ENCODE assay signal across 8 cellular contexts in genomic region chr3:98329392-98330124, GRCh38. TPM values are rescaled to one million over a fixed set of nuclear protein-coding genes. Genes with fewer than 3 reads are reported as not detected.
DNase-seq lines count a peak whose midpoint lies in the region; ATAC-seq and TF ChIP-seq lines count a peak whose summit lies in the region.

No MANE protein-coding gene starts in this region.

- H3K9me3 ChIP-seq in RWPE2 (ENCODE audit: severe bottlenecking): no peaks in the 10 kb centered on the region
- no peaks in the 10 kb centered on the region for H3K9me3 ChIP-seq in sigmoid colon

- intact Hi-C loops in left ventricle myocardium superior (cut with micrococcal nuclease) (loop anchor here (2.0 kb wide), 1 partner anchor 289 kb away; no protein-coding TSS in a partner anchor), sigmoid colon (cut with DNase I) (loop anchor here (2.0 kb wide), 1 partner anchor 289 kb away; no protein-coding TSS in a partner anchor)

- H3K27ac ChIP-seq in RWPE2 (ENCODE audit: poor library complexity, severe bottlenecking) (no peak overlapping the region), sigmoid colon (no peak overlapping the region)

- ATAC-seq in GM21390 (IDR thresholded peaks at IDR 0.05; ENCODE audit: unreplicated experiment) (peak; percentile 55), RWPE2 (ENCODE audit: low read depth) (peak; percentile 78), left ventricle myocardium superior (no peak)
- no peak for ATAC-seq in activated naive CD8-positive, alpha-beta T cell treated with anti-CD3 and anti-CD28 coated beads, Interleukin-2, amount 50 U/mL, for 24 hours

- peak; percentile 84 for TF ChIP-seq CTCF in RWPE2 (IDR thresholded peaks at IDR 0.05; ENCODE audit: poor library complexity, severe bottlenecking)
- peak; percentile 18 to 49 (median 34) for TF ChIP-seq CTCF in sigmoid colon (IDR thresholded peaks at IDR 0.05)

- H3K4me1 Mint-ChIP-seq in activated naive CD8-positive, alpha-beta T cell treated with anti-CD3 and anti-CD28 coated beads, Interleukin-2, amount 50 U/mL, for 24 hours: no peaks in the 10 kb centered on the region

- DNase-seq in G401 (ENCODE audit: low spot score) (peak; percentile 30), HPDE6-E6E7 (ENCODE audit: extremely low spot score) (peak; percentile 23), RWPE2 (ENCODE audit: low spot score) (no peak), left ventricle myocardium superior (peak; percentile 28), sigmoid colon (no peak), NCI-H187 treated with DMSO at 0.1 percent for 48 hours (lab: John Stamatoyannopoulos, UW) (no peak)
- DNase-seq in activated naive CD8-positive, alpha-beta T cell treated with anti-CD3 and anti-CD28 coated beads, Interleukin-2, amount 50 U/mL, for 24 hours: peak; percentile 33

- H3K4me1 ChIP-seq in RWPE2 (ENCODE audit: insufficient read depth, poor library complexity, severe bottlenecking): no peaks in the 10 kb centered on the region
- H3K4me1 ChIP-seq in sigmoid colon: no peaks in the 10 kb centered on the region

- WGBS in sigmoid colon, 2 donors: 4 to 12% methylated on average over 6 of the region's 6 CpGs

- H3K4me3 ChIP-seq in RWPE2 (ENCODE audit: severe bottlenecking) (no peak overlapping the region), sigmoid colon (no peak overlapping the region)

- no peak overlapping the region for H3K4me3 Mint-ChIP-seq in activated naive CD8-positive, alpha-beta T cell treated with anti-CD3 and anti-CD28 coated beads, Interleukin-2, amount 50 U/mL, for 24 hours

- H3K27ac Mint-ChIP-seq in activated naive CD8-positive, alpha-beta T cell treated with anti-CD3 and anti-CD28 coated beads, Interleukin-2, amount 50 U/mL, for 24 hours: no peak overlapping the region

- H3K27me3 ChIP-seq in RWPE2 (ENCODE audit: insufficient read depth, poor library complexity, severe bottlenecking) (peaks cover 7% of the 10 kb centered on the region), sigmoid colon (peaks cover 0 to 3% (median 0%) of the 10 kb centered on the region in 3 donors)

- TF ChIP-seq EP300 in sigmoid colon (IDR thresholded peaks at IDR 0.05): no peak

- H3K9me3 Mint-ChIP-seq in activated naive CD8-positive, alpha-beta T cell treated with anti-CD3 and anti-CD28 coated beads, Interleukin-2, amount 50 U/mL, for 24 hours: no peaks in the 10 kb centered on the region

- H3K27me3 Mint-ChIP-seq in activated naive CD8-positive, alpha-beta T cell treated with anti-CD3 and anti-CD28 coated beads, Interleukin-2, amount 50 U/mL, for 24 hours: peaks cover 16% of the 10 kb centered on the region

- no peak for TF ChIP-seq POLR2A in sigmoid colon (IDR thresholded peaks at IDR 0.05)

- in situ Hi-C loops in G401 (cut with HindIII; ENCODE audit: low sequenced_read_pairs): no loop called here

- H3K36me3 Mint-ChIP-seq in activated naive CD8-positive, alpha-beta T cell treated with anti-CD3 and anti-CD28 coated beads, Interleukin-2, amount 50 U/mL, for 24 hours (ENCODE audit: low read depth): no peaks in the 10 kb centered on the region

- H3K36me3 ChIP-seq in RWPE2 (ENCODE audit: low read depth): no peaks in the 10 kb centered on the region
- H3K36me3 ChIP-seq in sigmoid colon: no peaks in the 10 kb centered on the region

RNA-seq across cellular contexts. Expression of gene OR5K4, which starts 24.1 kb away (rescaled TPM):
- total RNA-seq in G401 (2014; rRNA removed; shearing (Covaris generic)): not detected in 2 replicates
- not detected for total RNA-seq in left ventricle myocardium superior
- total RNA-seq in sigmoid colon: not detected
- not detected for polyA plus RNA-seq in sigmoid colon

RNA-seq across cellular contexts. Expression of gene OR5H2, which starts 47.3 kb away (rescaled TPM):
- total RNA-seq in G401 (2014; rRNA removed; shearing (Covaris generic)): not detected in 2 replicates
- total RNA-seq in left ventricle myocardium superior (not detected), sigmoid colon (not detected)
- not detected for polyA plus RNA-seq in sigmoid colon

Comparison
In these comparisons a context has a peak if more than half of its experiments do, and no peak if none do; other contexts are left out.
1. DNase-seq: peak in G401 (single experiment), HPDE6-E6E7 (single experiment), activated naive CD8-positive, alpha-beta T cell treated with anti-CD3 and anti-CD28 coated beads, Interleukin-2, amount 50 U/mL, for 24 hours (single experiment) and left ventricle myocardium superior (single experiment); none in RWPE2 (single experiment), sigmoid colon (single experiment) and NCI-H187 treated with DMSO at 0.1 percent for 48 hours (single experiment).
2. ATAC-seq: peak in GM21390 (single experiment) and RWPE2 (single experiment); none in activated naive CD8-positive, alpha-beta T cell treated with anti-CD3 and anti-CD28 coated beads, Interleukin-2, amount 50 U/mL, for 24 hours (single experiment) and left ventricle myocardium superior (single experiment).